ENCODE assay signal across 8 cellular contexts in the genomic region with DNA sequence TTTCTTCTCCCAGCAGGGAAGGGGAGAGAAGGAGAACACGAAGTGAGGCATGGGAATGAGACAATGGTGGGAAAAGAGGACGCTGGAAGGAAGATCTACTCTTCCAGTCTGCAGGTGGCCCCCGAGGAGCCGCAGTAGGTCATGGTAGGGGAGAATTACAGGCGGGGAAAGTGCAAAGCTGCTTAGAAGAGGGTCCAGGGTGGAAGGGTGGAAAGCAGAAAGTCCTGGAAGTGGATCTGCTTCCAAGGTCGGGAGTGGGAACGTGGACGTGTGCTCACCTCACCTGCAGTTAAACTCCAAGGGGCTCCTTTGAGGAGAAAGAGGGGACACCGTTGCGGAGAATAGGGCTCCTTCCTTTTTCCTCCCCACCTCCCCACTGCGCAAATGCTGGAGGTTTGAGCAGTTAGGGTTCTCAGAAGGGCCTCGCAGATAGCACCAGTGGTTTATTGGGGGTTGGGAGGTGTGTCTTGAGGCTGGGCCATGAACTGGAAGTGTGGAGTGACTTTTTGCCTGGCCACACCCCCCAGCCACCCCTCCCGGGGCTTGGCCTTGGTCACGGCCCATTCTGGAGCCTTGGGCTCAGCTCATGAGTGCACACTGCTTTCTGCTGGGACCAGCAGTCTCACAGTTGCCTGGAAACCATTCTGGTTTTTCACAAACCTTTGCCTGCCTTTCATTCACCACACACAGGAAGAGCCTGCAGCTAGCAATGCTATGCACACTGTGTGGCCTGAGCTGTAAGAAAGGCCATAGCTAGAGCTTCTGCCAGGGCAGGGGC.
DNase-seq lines count a peak whose midpoint lies in the region; ATAC-seq and TF ChIP-seq lines count a peak whose summit lies in the region.

No MANE protein-coding gene starts in this region.

- no peaks in the 10 kb centered on the region for H3K27me3 Mint-ChIP-seq in T-cell

- POLR2A ChIA-PET in T-cell (lab: Charles Lee) (interaction anchor here (0.5 to 0.9 kb wide), 4 partner anchors 10 to 521 kb away, joined by 3 to 6 read pairs (median 4); no protein-coding TSS in a partner anchor), A673 (lab: Charles Lee; ENCODE audit: low non-redundant PET) (no interaction called here)

- peak overlapping the region; percentile 42 to 68 (median 45) for H3K4me3 Mint-ChIP-seq in T-cell

- peaks cover 71 to 90% (median 81%) of the 10 kb centered on the region in 3 donors for H3K4me1 Mint-ChIP-seq in T-cell

- intact Hi-C loops in A673 (cut with micrococcal nuclease; ENCODE audit: unreplicated experiment), result no loop called here
- intact Hi-C loops in stomach (cut with DNase I; ENCODE audit: low total_unique reads), result no loop called here

- TF ChIP-seq CTCF in A673 (conservative IDR thresholded peaks at IDR 0.05; ENCODE audit: low read depth, low read length), result no peak
- TF ChIP-seq CTCF in hepatocyte (IDR thresholded peaks at IDR 0.05; ENCODE audit: poor library complexity), result no peak
- no peak for TF ChIP-seq CTCF in stomach (IDR thresholded peaks at IDR 0.05)

- no peaks in the 10 kb centered on the region for H3K9me3 ChIP-seq in A673 (ENCODE audit: low read depth, low read length, poor library complexity, severe bottlenecking)
- H3K9me3 ChIP-seq in hepatocyte (ENCODE audit: low read depth), result no peaks in the 10 kb centered on the region
- no peaks in the 10 kb centered on the region for H3K9me3 ChIP-seq in stomach

- H3K9me2 ChIP-seq in hepatocyte (replicated peaks; ENCODE audit: insufficient read depth), result no peaks in the 10 kb centered on the region

- ATAC-seq in GM21723 (IDR thresholded peaks at IDR 0.05; ENCODE audit: unreplicated experiment), result peak; percentile 72
- ATAC-seq in T-cell (replicated peaks in 1 of 4), result peak; percentile 85 to 88 (median 86)
- peak; percentile 89 to 95 for ATAC-seq in activated naive CD4-positive, alpha-beta T cell treated with anti-CD3 and anti-CD28 coated beads, Interleukin-2, amount 50 U/mL, for 72 hours

- DNase-seq in DMS153 treated with DMSO at 0.1 percent for 48 hours (lab: John Stamatoyannopoulos, UW; ENCODE audit: unreplicated experiment) (peak; percentile 31), T-cell (peak; percentile 40 to 79 (median 69)), A673 (ENCODE audit: low spot score) (no peak), hepatocyte (ENCODE audit: low spot score) (no peak), stomach (no peak)
- DNase-seq in activated naive CD4-positive, alpha-beta T cell treated with anti-CD3 and anti-CD28 coated beads, Interleukin-2, amount 50 U/mL, for 72 hours (ENCODE audit: low spot score in 2 of 2), result peak; percentile 62 to 76
- peak; percentile 50 for DNase-seq in stimulated activated CD4-positive, alpha-beta T cell treated with anti-CD3 and anti-CD28 coated beads, Interleukin-1b, Interleukin-23, amount 100 ng/mL, for 48 hours

- no peaks in the 10 kb centered on the region for H3K4me1 ChIP-seq in A673 (ENCODE audit: insufficient read depth, low read length, poor library complexity, severe bottlenecking)
- H3K4me1 ChIP-seq in hepatocyte (ENCODE audit: insufficient read depth), result peaks cover 15% of the 10 kb centered on the region
- H3K4me1 ChIP-seq in stomach, result peaks cover 0 to 7% (median 0%) of the 10 kb centered on the region in 4 donors

- no peaks in the 10 kb centered on the region for H3K79me2 ChIP-seq in hepatocyte

- no TSS peak for BruUV-seq in A673 (replicated peaks; lab: Mats Ljungman, UMichigan)

- TF ChIP-seq POLR2A in stomach (IDR thresholded peaks at IDR 0.05), result no peak

- H3K4me2 ChIP-seq in hepatocyte, result no peak overlapping the region

- TF ChIP-seq EP300 in stomach (IDR thresholded peaks at IDR 0.05), result no peak

- H3K4me3 ChIP-seq in A673 (ENCODE audit: low read depth, low read length, poor library complexity, severe bottlenecking) (no peak overlapping the region), hepatocyte (no peak overlapping the region), stomach (no peak overlapping the region)

- H3K27ac Mint-ChIP-seq in T-cell, result peak overlapping the region; percentile 92 to 96
- peak overlapping the region; percentile 78 for H3K27ac Mint-ChIP-seq in activated naive CD4-positive, alpha-beta T cell treated with anti-CD3 and anti-CD28 coated beads, Interleukin-2, amount 50 U/mL, for 72 hours

- no peaks in the 10 kb centered on the region for H3K36me3 Mint-ChIP-seq in T-cell
- H3K36me3 Mint-ChIP-seq in activated naive CD4-positive, alpha-beta T cell treated with anti-CD3 and anti-CD28 coated beads, Interleukin-2, amount 50 U/mL, for 72 hours, result no peaks in the 10 kb centered on the region

- H3K36me3 ChIP-seq in A673 (ENCODE audit: insufficient read depth, low read length, poor library complexity, severe bottlenecking), result no peaks in the 10 kb centered on the region
- no peaks in the 10 kb centered on the region for H3K36me3 ChIP-seq in hepatocyte (replicated peaks; ENCODE audit: insufficient read depth, low read depth)
- H3K36me3 ChIP-seq in stomach, result no peaks in the 10 kb centered on the region

- CTCF ChIA-PET in T-cell (lab: Charles Lee) (interaction anchor here in 1 of 2 donors (1.2 to 1.8 kb wide), 2 partner anchors 11 to 12 kb away, joined by 3 to 7 read pairs; no protein-coding TSS in a partner anchor), A673 (lab: Charles Lee) (no interaction called here)

- H2AFZ ChIP-seq in hepatocyte, result no peak overlapping the region

- H3K9me3 Mint-ChIP-seq in T-cell, result no peaks in the 10 kb centered on the region
- no peaks in the 10 kb centered on the region for H3K9me3 Mint-ChIP-seq in activated naive CD4-positive, alpha-beta T cell treated with anti-CD3 and anti-CD28 coated beads, Interleukin-2, amount 50 U/mL, for 72 hours

- H3K27ac ChIP-seq in A673 (ENCODE audit: low read depth, low read length, poor library complexity, severe bottlenecking), result no peak overlapping the region
- no peak overlapping the region for H3K27ac ChIP-seq in hepatocyte
- H3K27ac ChIP-seq in stomach, result peak overlapping the region in 1 of 5 donors; percentile 12

- WGBS in hepatocyte (ENCODE audit: low lambda C conversion rate, missing lambda C conversion rate), result 67% methylated on average over 13 of the region's 14 CpGs
- 34 to 59% (median 43%) methylated on average over 14 of the region's 14 CpGs for WGBS in stomach, 5 donors

- H3K27me3 ChIP-seq in A673 (replicated peaks; ENCODE audit: insufficient read depth, low read depth, low read length, poor library complexity) (no peaks in the 10 kb centered on the region), hepatocyte (no peaks in the 10 kb centered on the region), stomach (peaks cover 0 to 29% (median 0%) of the 10 kb centered on the region in 3 donors)

- no peaks in the 10 kb centered on the region for H4K20me1 ChIP-seq in hepatocyte (ENCODE audit: insufficient read depth, poor library complexity, severe bottlenecking)

Comparison
In these comparisons a context has a peak if more than half of its experiments do, and no peak if none do; other contexts are left out.
1. DNase-seq: peak in DMS153 treated with DMSO at 0.1 percent for 48 hours (single experiment), T-cell (34 of 34), activated naive CD4-positive, alpha-beta T cell treated with anti-CD3 and anti-CD28 coated beads, Interleukin-2, amount 50 U/mL, for 72 hours (2 of 2) and stimulated activated CD4-positive, alpha-beta T cell treated with anti-CD3 and anti-CD28 coated beads, Interleukin-1b, Interleukin-23, amount 100 ng/mL, for 48 hours (single experiment); none in A673 (single experiment), hepatocyte (single experiment) and stomach (single experiment).
2. Peak in every context shown above with its lines, with median percentiles within 50 percentile points of each other: ATAC-seq.